Comparison of ENCODE assay signal across 9 cellular contexts in genomic region chr3:49358217-49358883, GRCh38. TPM values are rescaled to one million over a fixed set of nuclear protein-coding genes. Genes with fewer than 3 reads are reported as not detected.
A peak's percentile ranks its signal among the peaks of the same experiment; 100 is the strongest.
DNase-seq lines count a peak whose midpoint lies in the region; ATAC-seq, FAIRE-seq and TF ChIP-seq lines count a peak whose summit lies in the region.
"Had no signal": no experiment of that assay in that cellular context is flagged by ENCODE, and none has a peak within 500 bp of the region (broad histone marks: within the 10 kb centered on the region; RNA-seq: fewer than 3 reads in every experiment).

Gene GPX1, minus strand, starts transcription at chr3:49358353. Its CDS starts 75 bp downstream, at chr3:49358278.

- peaks cover 94% of the 10 kb centered on the region for H3K36me3 Mint-ChIP-seq in dendritic cell treated with granulocyte-macrophage colony-stimulating factor and Interleukin-4, amounts not matched to agents 40 ng/mL and 50 ng/mL, for 4 days (ENCODE audit: low read depth)

- H3K27me3 Mint-ChIP-seq in dendritic cell treated with granulocyte-macrophage colony-stimulating factor and Interleukin-4, amounts not matched to agents 40 ng/mL and 50 ng/mL, for 4 days, result no peaks in the 10 kb centered on the region

- DNase-seq in BE2C (peak; percentile 94), GM19239 (ENCODE audit: insufficient read length, low spot score) (peak; percentile 69), NCI-H526 treated with DMSO at 0.1 percent for 48 hours (lab: John Stamatoyannopoulos, UW) (peak; percentile 88), left lobe of liver (ENCODE audit: low spot score) (peak; percentile 97)
- DNase-seq in activated CD4-positive, alpha-beta T cell treated with anti-CD3 and anti-CD28 coated beads, Interleukin-2, amount 50 U/mL, for 1 hour, result peak; percentile 64
- peak; percentile 80 to 92 for DNase-seq in stimulated activated CD4-positive, alpha-beta T cell treated with anti-CD3 and anti-CD28 coated beads, Interleukin-2, amount 100 ng/mL, for 24 hours

- peak within 1 kb of the TSS; percentile 97 for H3K4me3 Mint-ChIP-seq in dendritic cell treated with granulocyte-macrophage colony-stimulating factor and Interleukin-4, amounts not matched to agents 40 ng/mL and 50 ng/mL, for 4 days

- H3K36me3 ChIP-seq in BE2C, result peaks cover 21% of the 10 kb centered on the region

- peaks cover 58% of the 10 kb centered on the region for H3K4me1 Mint-ChIP-seq in dendritic cell treated with granulocyte-macrophage colony-stimulating factor and Interleukin-4, amounts not matched to agents 40 ng/mL and 50 ng/mL, for 4 days (ENCODE audit: low read depth)

- intact Hi-C loops in dendritic cell treated with granulocyte-macrophage colony-stimulating factor and Interleukin-4, amounts not matched to agents 40 ng/mL and 50 ng/mL, for 4 days (cut with micrococcal nuclease), result loop anchor here (1.0 kb wide), 1 partner anchor 18 kb away; the partner anchor contains the start of gene USP4

- peak; percentile 81 for ATAC-seq in HG03460 (IDR thresholded peaks at IDR 0.05; ENCODE audit: unreplicated experiment)
- peak; percentile 93 for ATAC-seq in left lobe of liver

- peak within 1 kb of the TSS; percentile 98 for H3K27ac Mint-ChIP-seq in dendritic cell treated with granulocyte-macrophage colony-stimulating factor and Interleukin-4, amounts not matched to agents 40 ng/mL and 50 ng/mL, for 4 days

- no peaks in the 10 kb centered on the region for H3K9me3 ChIP-seq in BE2C

- no peaks in the 10 kb centered on the region for H3K9me3 Mint-ChIP-seq in dendritic cell treated with granulocyte-macrophage colony-stimulating factor and Interleukin-4, amounts not matched to agents 40 ng/mL and 50 ng/mL, for 4 days

- TF ChIP-seq CTCF in BE2C (IDR thresholded peaks at IDR 0.05; ENCODE audit: low read depth, low read length), result no peak

- peak; percentile 92 for FAIRE-seq in GM19239 (lab: Jason Lieb, UNC)
- FAIRE-seq: colon had no signal

- no peaks in the 10 kb centered on the region for H3K27me3 ChIP-seq in BE2C

- peak within 1 kb of the TSS; percentile 75 for H3K4me3 ChIP-seq in BE2C (ENCODE audit: low read depth, low read length)

- peaks cover 3% of the 10 kb centered on the region; the same call in 1 of the 2 replicates for H3K4me1 ChIP-seq in BE2C

RNA-seq across cellular contexts. Expression of gene GPX1, which starts in this region (rescaled TPM):
- 535 TPM for polyA plus RNA-seq in BE2C (2012; ENCODE audit: insufficient read depth, insufficient read length, low read depth)
- total RNA-seq in left lobe of liver, result 272 TPM

Comparison
In these comparisons a context has a peak if more than half of its experiments do, and no peak if none do; other contexts are left out.
1. Peak in every context shown above with its lines: DNase-seq, ATAC-seq and H3K4me3 ChIP-seq.